8 cellular contexts compared by ENCODE assay signal in the genomic region with DNA sequence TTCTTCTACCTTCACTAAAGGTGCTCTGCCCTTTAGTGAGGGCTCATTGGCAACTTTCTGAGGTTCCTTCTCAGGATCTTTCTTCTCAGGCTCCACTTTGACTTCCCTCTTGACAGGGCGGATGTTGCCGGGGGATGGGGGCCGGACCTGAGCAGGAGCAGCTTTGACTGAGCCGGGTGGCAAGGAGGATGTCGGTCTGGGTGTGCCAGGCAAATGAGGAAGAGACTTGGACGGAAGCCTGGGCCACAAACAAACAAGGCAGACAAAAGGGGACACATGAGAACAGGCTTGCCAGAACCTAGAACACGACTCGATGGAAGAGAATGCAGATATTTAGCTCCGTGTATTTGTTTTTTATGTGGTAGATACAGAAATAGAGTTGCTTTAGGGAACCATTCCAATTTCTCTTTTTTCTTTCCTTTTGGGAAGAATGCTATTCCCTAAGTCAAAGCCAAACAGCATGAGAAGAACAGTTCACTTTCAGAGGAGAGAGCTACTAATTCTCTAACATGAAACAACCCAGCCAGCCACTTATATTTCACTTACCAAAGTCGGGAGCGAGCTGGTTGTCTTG.
DNase-seq lines count a peak whose midpoint lies in the region; ATAC-seq lines count a peak whose summit lies in the region.
"Had no signal": no experiment of that assay in that cellular context is flagged by ENCODE, and none has a peak within 500 bp of the region (broad histone marks: within the 10 kb centered on the region; RNA-seq: fewer than 3 reads in every experiment).

No MANE protein-coding gene starts in this region.

- peaks cover 8 to 15% (median 11%) of the 10 kb centered on the region in 3 donors for H3K4me1 Mint-ChIP-seq in T-cell

- CTCF ChIA-PET in T-cell (lab: Charles Lee): no interaction called here

- peak overlapping the region in 2 of 3 donors; percentile 3 to 63 for H3K4me3 Mint-ChIP-seq in T-cell

- ATAC-seq in HG03342 (IDR thresholded peaks at IDR 0.05; ENCODE audit: unreplicated experiment) (peak; percentile 57), T-cell (replicated peaks in 1 of 4) (peak; percentile 68 to 77 (median 68))

- H3K27ac Mint-ChIP-seq in T-cell: peak overlapping the region; percentile 11 to 17

- no peaks in the 10 kb centered on the region for H3K36me3 Mint-ChIP-seq in T-cell
- H3K36me3 Mint-ChIP-seq: activated naive CD4-positive, alpha-beta T cell treated with anti-CD3 and anti-CD28 coated beads, Interleukin-2, amount 50 U/mL, for 72 hours had no signal

- H3K27me3 Mint-ChIP-seq in T-cell: peaks cover 0 to 8% of the 10 kb centered on the region in 2 donors

- peak in 27 of 34 experiments; percentile 2 to 51 (median 22) for DNase-seq in T-cell
- DNase-seq in head of caudate nucleus: peak; percentile 28 to 83 (median 63)
- DNase-seq in stimulated activated CD4-positive, alpha-beta T cell treated with anti-CD3 and anti-CD28 coated beads, Interleukin-4, amount 100 ng/mL, for 24 hours: peak; percentile 11
- no peak for DNase-seq in effector CD4-positive, alpha-beta T cell
- no peak for DNase-seq in SW 1271 (lab: John Stamatoyannopoulos, UW)
- DNase-seq in NCI-H128 (lab: John Stamatoyannopoulos, UW; ENCODE audit: unreplicated experiment): no peak

- intact Hi-C loops in head of caudate nucleus (cut with DNase I): no loop called here

- H3K9me3 Mint-ChIP-seq in T-cell: no peaks in the 10 kb centered on the region
- H3K9me3 Mint-ChIP-seq: activated naive CD4-positive, alpha-beta T cell treated with anti-CD3 and anti-CD28 coated beads, Interleukin-2, amount 50 U/mL, for 72 hours had no signal

- POLR2A ChIA-PET in T-cell (lab: Charles Lee): no interaction called here

Comparison
In these comparisons a context has a peak if more than half of its experiments do, and no peak if none do; other contexts are left out.
1. DNase-seq: peak in T-cell (27 of 34), head of caudate nucleus (42 of 42) and stimulated activated CD4-positive, alpha-beta T cell treated with anti-CD3 and anti-CD28 coated beads, Interleukin-4, amount 100 ng/mL, for 24 hours (single experiment); none in effector CD4-positive, alpha-beta T cell (single experiment), SW 1271 (0 of 2) and NCI-H128 (single experiment).